Comparison of ENCODE assay signal across 20 cellular contexts in the genomic region with DNA sequence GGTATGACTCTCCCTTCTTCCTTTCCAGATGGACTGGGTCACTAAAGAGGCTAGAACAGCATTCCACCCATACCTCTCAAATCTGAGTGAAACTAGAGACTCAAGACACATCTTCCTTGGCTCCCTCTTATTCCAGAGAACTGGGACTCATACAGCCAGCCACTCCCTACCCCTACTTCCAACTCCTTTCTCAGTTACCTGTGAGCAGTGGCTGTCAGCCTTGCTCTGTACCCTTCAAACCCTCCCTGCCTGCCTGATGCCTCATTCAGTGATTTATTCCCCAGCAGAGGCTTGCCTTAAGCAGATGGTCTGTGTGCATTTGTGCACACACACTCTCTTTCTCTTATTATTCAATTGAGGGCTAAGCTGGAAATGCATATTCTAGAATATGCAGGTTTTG. TPM values are rescaled to one million over a fixed set of nuclear protein-coding genes. Genes with fewer than 3 reads are reported as not detected.
DNase-seq lines count a peak whose midpoint lies in the region; ATAC-seq, FAIRE-seq and TF ChIP-seq lines count a peak whose summit lies in the region.
"Had no signal": no experiment of that assay in that cellular context is flagged by ENCODE, and none has a peak within 500 bp of the region (broad histone marks: within the 10 kb centered on the region; RNA-seq: fewer than 3 reads in every experiment).

No MANE protein-coding gene starts in this region.

- H3K79me2 ChIP-seq in GM23338 (replicated peaks; ENCODE audit: insufficient read depth) (no peaks in the 10 kb centered on the region), parathyroid adenoma (no peaks in the 10 kb centered on the region)

- peaks cover 30% of the 10 kb centered on the region for H3F3A ChIP-seq in GM23338 (replicated peaks; ENCODE audit: low read depth)

- H3K4me3 ChIP-seq in GM23338 (no peak overlapping the region), adipocyte (ENCODE audit: low read length) (no peak overlapping the region), parathyroid adenoma (ENCODE audit: low read depth, low read length) (peak overlapping the region; percentile 53)
- H3K4me3 ChIP-seq: GM12878 had no signal

- H3K9me3 ChIP-seq in adipocyte (ENCODE audit: control insufficient read depth, low read length) (no peaks in the 10 kb centered on the region), parathyroid adenoma (ENCODE audit: control insufficient read depth, low read length) (no peaks in the 10 kb centered on the region)

- no peaks in the 10 kb centered on the region; the same call in 2 of the 3 replicates for H3K9me3 Mint-ChIP-seq in GM23338
- H3K9me3 Mint-ChIP-seq: CD4-positive, alpha-beta T cell; IgD-negative memory B cell had no signal

- H3K27ac ChIP-seq in GM23338 (ENCODE audit: low read depth) (no peak overlapping the region), layer of hippocampus (ENCODE audit: low read depth, low read length) (peak overlapping the region; percentile 92), parathyroid adenoma (peak overlapping the region; percentile 85)

- no peak for TF ChIP-seq CTCF in GM23338 (conservative IDR thresholded peaks at IDR 0.05; ENCODE audit: low read depth in 2 of 2)
- TF ChIP-seq CTCF in parathyroid adenoma (IDR thresholded peaks at IDR 0.05) = no peak

- ATAC-seq in GM23338 (no peak), GM18858 (IDR thresholded peaks at IDR 0.05; ENCODE audit: unreplicated experiment) (no peak), HG03460 (IDR thresholded peaks at IDR 0.05; ENCODE audit: unreplicated experiment) (no peak)
- ATAC-seq: GM12878 had no signal

- no peak for DNase-seq in GM23338 (ENCODE audit: low spot score)
- no peak for DNase-seq in adipocyte (ENCODE audit: low read depth)
- no peak for DNase-seq in frontal cortex (ENCODE audit: low spot score in 2 of 2)
- no peak for DNase-seq in CD1c-positive myeloid dendritic cell (ENCODE audit: extremely low spot score)
- DNase-seq: CD4-positive, alpha-beta T cell; DMS79; HCEC 1CT; NCI-H1436; NCI-H446; NCI-H774; Right ventricle myocardium superior had no signal

- peaks cover 4% of the 10 kb centered on the region for H4K20me1 ChIP-seq in GM23338 (replicated peaks; ENCODE audit: insufficient read depth)

- H3K36me3 ChIP-seq in GM23338 (ENCODE audit: insufficient read depth) (peaks cover 23% of the 10 kb centered on the region), adipocyte (ENCODE audit: control insufficient read depth, insufficient read depth, low read length, severe bottlenecking) (peaks cover 52% of the 10 kb centered on the region), parathyroid adenoma (ENCODE audit: control insufficient read depth, insufficient read depth, low read length) (no peaks in the 10 kb centered on the region)

- H3K4me1 ChIP-seq in GM23338 (ENCODE audit: insufficient read depth) (peaks cover 52% of the 10 kb centered on the region), adipocyte (ENCODE audit: control insufficient read depth, insufficient read depth, low read length) (peaks cover 44% of the 10 kb centered on the region), parathyroid adenoma (peaks cover 42% of the 10 kb centered on the region)

- peaks cover 44% of the 10 kb centered on the region for H3K36me3 Mint-ChIP-seq in GM23338 (ENCODE audit: low read depth)

- H2AFZ ChIP-seq in GM23338 (no peak overlapping the region), parathyroid adenoma (no peak overlapping the region)

- H3K9me2 ChIP-seq in GM23338 (ENCODE audit: insufficient read depth) = no peaks in the 10 kb centered on the region

- H3K4me1 Mint-ChIP-seq in GM23338 = peaks cover 51% of the 10 kb centered on the region

- peaks cover 33% of the 10 kb centered on the region; the same call in 1 of the 2 replicates for H3K27me3 ChIP-seq in GM23338 (ENCODE audit: insufficient read depth)
- H3K27me3 ChIP-seq in adipocyte (replicated peaks; ENCODE audit: control insufficient read depth, insufficient read depth, low read length) = no peaks in the 10 kb centered on the region
- H3K27me3 ChIP-seq in layer of hippocampus (ENCODE audit: control insufficient read depth, insufficient read depth, low read length) = no peaks in the 10 kb centered on the region
- H3K27me3 ChIP-seq in parathyroid adenoma (ENCODE audit: control insufficient read depth, insufficient read depth, low read length) = no peaks in the 10 kb centered on the region

- H3K27me3 Mint-ChIP-seq in GM23338 (ENCODE audit: insufficient read depth, low read depth, poor library complexity) = peaks cover 39% of the 10 kb centered on the region
- H3K27me3 Mint-ChIP-seq: CD4-positive, alpha-beta T cell; IgD-negative memory B cell had no signal

- H3K4me2 ChIP-seq in GM23338 (0 out of 2 replicates have a peak overlapping the region, but pooled peaks have one; percentile 64), parathyroid adenoma (ENCODE audit: low read length) (peak overlapping the region; percentile 80)

- H3K9ac ChIP-seq in adipocyte (ENCODE audit: low read length) (peak overlapping the region; percentile 27), parathyroid adenoma (no peak overlapping the region)

- no peak for FAIRE-seq in frontal cortex (lab: Jason Lieb, UNC)
- FAIRE-seq: A204.1, GM12878, GM18507 had no signal

- H3K27ac Mint-ChIP-seq in GM23338 = no peak overlapping the region
- H3K27ac Mint-ChIP-seq: CD4-positive, alpha-beta T cell had no signal

- H3K4me3 Mint-ChIP-seq in GM23338 = no peak overlapping the region; the same call in 2 of the 3 replicates
- H3K4me3 Mint-ChIP-seq: CD4-positive, alpha-beta T cell; IgD-negative memory B cell had no signal

TF ChIP-seq in GM23338, 12 proteins besides CTCF, POLR2A, EP300 and RAD21 (continues in another document):
- no peak for TF ChIP-seq EZH2phosphoT487 (IDR thresholded peaks at IDR 0.05; ENCODE audit: unreplicated experiment)
- TF ChIP-seq, protein P1, sequence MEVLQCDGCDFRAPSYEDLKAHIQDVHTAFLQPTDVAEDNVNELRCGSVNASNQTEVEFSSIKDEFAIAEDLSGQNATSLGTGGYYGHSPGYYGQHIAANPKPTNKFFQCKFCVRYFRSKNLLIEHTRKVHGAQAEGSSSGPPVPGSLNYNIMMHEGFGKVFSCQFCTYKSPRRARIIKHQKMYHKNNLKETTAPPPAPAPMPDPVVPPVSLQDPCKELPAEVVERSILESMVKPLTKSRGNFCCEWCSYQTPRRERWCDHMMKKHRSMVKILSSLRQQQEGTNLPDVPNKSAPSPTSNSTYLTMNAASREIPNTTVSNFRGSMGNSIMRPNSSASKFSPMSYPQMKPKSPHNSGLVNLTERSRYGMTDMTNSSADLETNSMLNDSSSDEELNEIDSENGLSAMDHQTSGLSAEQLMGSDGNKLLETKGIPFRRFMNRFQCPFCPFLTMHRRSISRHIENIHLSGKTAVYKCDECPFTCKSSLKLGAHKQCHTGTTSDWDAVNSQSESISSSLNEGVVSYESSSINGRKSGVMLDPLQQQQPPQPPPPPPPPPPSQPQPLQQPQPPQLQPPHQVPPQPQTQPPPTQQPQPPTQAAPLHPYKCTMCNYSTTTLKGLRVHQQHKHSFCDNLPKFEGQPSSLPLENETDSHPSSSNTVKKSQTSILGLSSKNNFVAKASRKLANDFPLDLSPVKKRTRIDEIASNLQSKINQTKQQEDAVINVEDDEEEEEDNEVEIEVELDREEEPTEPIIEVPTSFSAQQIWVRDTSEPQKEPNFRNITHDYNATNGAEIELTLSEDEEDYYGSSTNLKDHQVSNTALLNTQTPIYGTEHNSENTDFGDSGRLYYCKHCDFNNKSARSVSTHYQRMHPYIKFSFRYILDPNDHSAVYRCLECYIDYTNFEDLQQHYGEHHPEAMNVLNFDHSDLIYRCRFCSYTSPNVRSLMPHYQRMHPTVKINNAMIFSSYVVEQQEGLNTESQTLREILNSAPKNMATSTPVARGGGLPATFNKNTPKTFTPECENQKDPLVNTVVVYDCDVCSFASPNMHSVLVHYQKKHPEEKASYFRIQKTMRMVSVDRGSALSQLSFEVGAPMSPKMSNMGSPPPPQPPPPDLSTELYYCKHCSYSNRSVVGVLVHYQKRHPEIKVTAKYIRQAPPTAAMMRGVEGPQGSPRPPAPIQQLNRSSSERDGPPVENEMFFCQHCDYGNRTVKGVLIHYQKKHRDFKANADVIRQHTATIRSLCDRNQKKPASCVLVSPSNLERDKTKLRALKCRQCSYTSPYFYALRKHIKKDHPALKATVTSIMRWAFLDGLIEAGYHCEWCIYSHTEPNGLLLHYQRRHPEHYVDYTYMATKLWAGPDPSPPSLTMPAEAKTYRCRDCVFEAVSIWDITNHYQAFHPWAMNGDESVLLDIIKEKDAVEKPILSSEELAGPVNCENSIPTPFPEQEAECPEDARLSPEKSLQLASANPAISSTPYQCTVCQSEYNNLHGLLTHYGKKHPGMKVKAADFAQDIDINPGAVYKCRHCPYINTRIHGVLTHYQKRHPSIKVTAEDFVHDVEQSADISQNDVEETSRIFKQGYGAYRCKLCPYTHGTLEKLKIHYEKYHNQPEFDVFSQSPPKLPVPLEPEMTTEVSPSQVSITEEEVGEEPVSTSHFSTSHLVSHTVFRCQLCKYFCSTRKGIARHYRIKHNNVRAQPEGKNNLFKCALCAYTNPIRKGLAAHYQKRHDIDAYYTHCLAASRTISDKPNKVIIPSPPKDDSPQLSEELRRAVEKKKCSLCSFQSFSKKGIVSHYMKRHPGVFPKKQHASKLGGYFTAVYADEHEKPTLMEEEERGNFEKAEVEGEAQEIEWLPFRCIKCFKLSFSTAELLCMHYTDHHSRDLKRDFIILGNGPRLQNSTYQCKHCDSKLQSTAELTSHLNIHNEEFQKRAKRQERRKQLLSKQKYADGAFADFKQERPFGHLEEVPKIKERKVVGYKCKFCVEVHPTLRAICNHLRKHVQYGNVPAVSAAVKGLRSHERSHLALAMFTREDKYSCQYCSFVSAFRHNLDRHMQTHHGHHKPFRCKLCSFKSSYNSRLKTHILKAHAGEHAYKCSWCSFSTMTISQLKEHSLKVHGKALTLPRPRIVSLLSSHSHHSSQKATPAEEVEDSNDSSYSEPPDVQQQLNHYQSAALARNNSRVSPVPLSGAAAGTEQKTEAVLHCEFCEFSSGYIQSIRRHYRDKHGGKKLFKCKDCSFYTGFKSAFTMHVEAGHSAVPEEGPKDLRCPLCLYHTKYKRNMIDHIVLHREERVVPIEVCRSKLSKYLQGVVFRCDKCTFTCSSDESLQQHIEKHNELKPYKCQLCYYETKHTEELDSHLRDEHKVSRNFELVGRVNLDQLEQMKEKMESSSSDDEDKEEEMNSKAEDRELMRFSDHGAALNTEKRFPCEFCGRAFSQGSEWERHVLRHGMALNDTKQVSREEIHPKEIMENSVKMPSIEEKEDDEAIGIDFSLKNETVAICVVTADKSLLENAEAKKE (CRISPR knock-in tag; IDR thresholded peaks at IDR 0.05) = no peak

RNA-seq across cellular contexts. Expression of a gene that starts 14.6 kb away (rescaled TPM):
- not detected in 2 replicates for total RNA-seq in GM23338 (2014; rRNA removed; shearing (Covaris generic))
- polyA plus RNA-seq in GM23338 (2016; fragmentation: Nextera tagmentation; extraction: Ambion mirVana) = not detected in 2 replicates
- total RNA-seq in frontal cortex = not detected
- total RNA-seq: HT1080, Right ventricle myocardium superior had no signal
- polyA plus RNA-seq: IgD-negative memory B cell had no signal

RNA-seq across cellular contexts. Expression of a gene that starts 24.7 kb away (rescaled TPM):
- 72.5 and 91.2 TPM in 2 replicates for total RNA-seq in GM23338 (2014; rRNA removed; shearing (Covaris generic))
- 72.7 and 79.9 TPM in 2 replicates for polyA plus RNA-seq in GM23338 (2016; fragmentation: Nextera tagmentation; extraction: Ambion mirVana)
- total RNA-seq in frontal cortex = 59.9 TPM

RNA-seq across cellular contexts. Expression of a gene that starts 34.9 kb away (rescaled TPM):
- total RNA-seq in GM23338 (2014; rRNA removed; shearing (Covaris generic)) = 10.9 and 22.3 TPM in 2 replicates
- 19.6 and 21.7 TPM in 2 replicates for polyA plus RNA-seq in GM23338 (2016; fragmentation: Nextera tagmentation; extraction: Ambion mirVana)
- 1.2 TPM for total RNA-seq in frontal cortex

RNA-seq across cellular contexts. Expression of a gene that starts 48.8 kb away (rescaled TPM):
- total RNA-seq in GM23338 (2014; rRNA removed; shearing (Covaris generic)) = 0.27 and 1.3 TPM in 2 replicates
- polyA plus RNA-seq in GM23338 (2016; fragmentation: Nextera tagmentation; extraction: Ambion mirVana) = 1.8 and 3.0 TPM in 2 replicates
- total RNA-seq in frontal cortex = 0.82 TPM
